ENCODE assay signal across 8 cellular contexts in the genomic region with DNA sequence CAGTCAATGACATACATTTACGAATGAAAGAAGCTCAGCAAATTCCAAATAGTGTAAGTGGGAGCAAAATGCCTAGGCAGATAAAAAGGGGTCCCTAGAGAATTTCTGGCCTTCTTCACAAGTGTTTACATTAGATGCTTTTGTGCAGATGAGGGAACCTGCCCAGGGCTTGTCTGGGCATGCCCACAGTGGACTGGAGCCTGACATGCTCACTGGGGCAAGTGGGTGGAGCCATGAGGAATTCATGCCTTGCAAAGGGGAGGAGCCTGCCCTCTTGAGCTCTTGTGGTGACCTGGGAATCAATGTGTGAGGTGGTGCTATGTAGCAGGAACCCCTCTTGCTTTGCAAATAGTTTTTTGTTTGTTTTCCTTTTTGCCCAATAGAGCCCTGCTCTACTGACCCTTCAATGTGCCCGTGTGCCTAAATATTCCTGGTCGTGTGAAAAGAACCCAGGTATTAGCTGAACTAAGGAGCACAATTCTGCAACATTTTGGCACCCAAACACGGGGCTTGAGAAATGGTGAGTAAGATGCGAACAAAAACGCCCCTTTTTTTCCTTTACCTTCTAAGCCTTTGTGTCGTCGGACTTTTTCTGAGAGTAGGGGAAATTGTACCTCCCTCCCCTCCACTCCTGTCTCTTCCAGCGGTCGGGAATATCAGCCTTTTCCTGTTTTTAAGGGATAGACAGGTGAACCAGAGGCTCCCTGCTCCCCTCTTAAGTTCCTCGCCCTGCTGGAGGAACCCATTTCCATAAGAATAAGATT.
DNase-seq lines count a peak whose midpoint lies in the region; ATAC-seq and TF ChIP-seq lines count a peak whose summit lies in the region.

No MANE protein-coding gene starts in this region.

- peak overlapping the region; percentile 10; the same call in 1 of the 2 replicates for H3K4me2 ChIP-seq in PC-9

- intact Hi-C loops in PC-9 (cut with micrococcal nuclease; ENCODE audit: unreplicated experiment), result loop anchor here (2.0 to 5.0 kb wide), 2 partner anchors 155 to 231 kb away; no protein-coding TSS in a partner anchor

- no peaks in the 10 kb centered on the region for H4K20me1 ChIP-seq in PC-9 (ENCODE audit: insufficient read depth)

- H3K27ac ChIP-seq in PC-9, result no peak overlapping the region

- POLR2A ChIA-PET in PC-9 (lab: Charles Lee; ENCODE audit: unreplicated experiment), result no interaction called here

- 0 out of 2 replicates have a peak, but pooled peaks cover 5% of the 10 kb centered on the region for H3K9me3 ChIP-seq in PC-9 (ENCODE audit: insufficient read depth, low read depth)

- peak; percentile 4 for DNase-seq in AG09309 (ENCODE audit: low read depth)
- DNase-seq in PC-9, result peak; percentile 41 to 89
- peak; percentile 92 for DNase-seq in iPS DF 4.7 (ENCODE audit: extremely low read depth, low spot score)
- no peak for DNase-seq in occipital lobe (lab: John Stamatoyannopoulos, UW)
- DNase-seq in OCI-M2 (lab: John Stamatoyannopoulos, UW; ENCODE audit: unreplicated experiment), result no peak
- no peak for DNase-seq in activated CD4-positive, CD25-positive, alpha-beta regulatory T cell treated with anti-CD3 and anti-CD28 coated beads, Interleukin-2, amount 50 U/mL, for 72 hours

- CTCF ChIA-PET in PC-9 (lab: Charles Lee), result no interaction called here

- H2AFZ ChIP-seq in PC-9, result peak overlapping the region; percentile 2; the same call in 1 of the 2 replicates

- no peaks in the 10 kb centered on the region for H3K9me2 ChIP-seq in PC-9 (ENCODE audit: insufficient read depth)

- peak overlapping the region; percentile 17 for H3K4me3 ChIP-seq in AG09309 (ENCODE audit: control insufficient read depth, low read depth, low read length)
- no peak overlapping the region for H3K4me3 ChIP-seq in PC-9

- ATAC-seq in GM18517 (IDR thresholded peaks at IDR 0.05; ENCODE audit: unreplicated experiment) (peak; percentile 85), HG02885 (IDR thresholded peaks at IDR 0.05; ENCODE audit: poor library complexity, unreplicated experiment) (peak; percentile 95)

- TF ChIP-seq CTCF in AG09309 (IDR thresholded peaks at IDR 0.05; ENCODE audit: control insufficient read depth, insufficient read depth, low read depth, low read length, missing control alignments) (no peak), PC-9 (conservative IDR thresholded peaks at IDR 0.05) (no peak)

- no peaks in the 10 kb centered on the region for H3F3A ChIP-seq in PC-9 (ENCODE audit: insufficient read depth, low read depth)

- H3K27me3 ChIP-seq in PC-9 (ENCODE audit: insufficient read depth, low read depth), result no peaks in the 10 kb centered on the region

- H3K36me3 ChIP-seq in PC-9 (ENCODE audit: low read depth), result no peaks in the 10 kb centered on the region

- BruUV-seq in PC-9 (replicated peaks; lab: Mats Ljungman, UMichigan), result TSS peak; percentile 63

- no peaks in the 10 kb centered on the region for H3K79me2 ChIP-seq in PC-9 (ENCODE audit: low read depth)

- no peaks in the 10 kb centered on the region for H3K4me1 ChIP-seq in PC-9 (replicated peaks; ENCODE audit: insufficient read depth)

Comparison
In these comparisons a context has a peak if more than half of its experiments do, and no peak if none do; other contexts are left out.
1. DNase-seq: peak in AG09309 (single experiment), PC-9 (2 of 2) and iPS DF 4.7 (single experiment); none in occipital lobe (single experiment), OCI-M2 (single experiment) and activated CD4-positive, CD25-positive, alpha-beta regulatory T cell treated with anti-CD3 and anti-CD28 coated beads, Interleukin-2, amount 50 U/mL, for 72 hours (single experiment).